ENCODE assay signal across 12 cellular contexts in genomic region chrX:72776653-72777466, GRCh38. TPM values are rescaled to one million over a fixed set of nuclear protein-coding genes. Genes with fewer than 3 reads are reported as not detected.
DNase-seq lines count a peak whose midpoint lies in the region; ATAC-seq, FAIRE-seq and TF ChIP-seq lines count a peak whose summit lies in the region.
"Not testable (repeated sequence)": the region's sequence is repeated elsewhere in the genome, so short reads cannot be mapped to it uniquely, and the experiment has no call there.
"Had no signal": no experiment of that assay in that cellular context is flagged by ENCODE, and none has a peak within 500 bp of the region (broad histone marks: within the 10 kb centered on the region; RNA-seq: fewer than 3 reads in every experiment).

Gene DMRTC1B, plus strand, starts transcription at chrX:72776890. Its CDS starts 68,246 bp downstream, at chrX:72845136.

- intact Hi-C loops in activated CD4-positive, alpha-beta T cell treated with anti-CD3 and anti-CD28 coated beads for 36 hours (cut with DNase I, micrococcal nuclease); sciatic nerve (cut with DNase I): not testable (repeated sequence)

- not testable (repeated sequence) for H3K4me3 Mint-ChIP-seq in activated CD4-positive, alpha-beta T cell treated with anti-CD3 and anti-CD28 coated beads for 36 hours

- H3K9me3 ChIP-seq in gastroesophageal sphincter, result not testable (repeated sequence)

- H3K36me3 ChIP-seq in gastroesophageal sphincter, result not testable (repeated sequence)

- not testable (repeated sequence) for TF ChIP-seq CTCF in gastroesophageal sphincter (IDR thresholded peaks at IDR 0.05)

- POLR2A ChIA-PET in activated CD4-positive, alpha-beta T cell treated with anti-CD3 and anti-CD28 coated beads for 36 hours (lab: Charles Lee), result not testable (repeated sequence)

- not testable (repeated sequence) for H3K27me3 ChIP-seq in gastroesophageal sphincter

- peak; percentile 70 for FAIRE-seq in GM12892 (lab: Jason Lieb, UNC)

- not testable (repeated sequence) for H3K9me3 Mint-ChIP-seq in activated CD4-positive, alpha-beta T cell treated with anti-CD3 and anti-CD28 coated beads for 36 hours (ENCODE audit: low read depth)

- not testable (repeated sequence) for H3K4me3 ChIP-seq in gastroesophageal sphincter

- DNase-seq in GM12892 (ENCODE audit: insufficient read length); activated CD4-positive, alpha-beta T cell treated with anti-CD3 and anti-CD28 coated beads for 36 hours; sciatic nerve (ENCODE audit: low spot score): not testable (repeated sequence)

- H3K27ac Mint-ChIP-seq in activated CD4-positive, alpha-beta T cell treated with anti-CD3 and anti-CD28 coated beads for 36 hours, result not testable (repeated sequence)

- not testable (repeated sequence) for H3K27ac ChIP-seq in gastroesophageal sphincter

- CTCF ChIA-PET in activated CD4-positive, alpha-beta T cell treated with anti-CD3 and anti-CD28 coated beads for 36 hours (lab: Charles Lee), result not testable (repeated sequence)

- TF ChIP-seq POLR2A in GM12892 (IDR thresholded peaks at IDR 0.05; ENCODE audit: low read depth, low read length); gastroesophageal sphincter (IDR thresholded peaks at IDR 0.05): not testable (repeated sequence)

- not testable (repeated sequence) for H3K27me3 Mint-ChIP-seq in activated CD4-positive, alpha-beta T cell treated with anti-CD3 and anti-CD28 coated beads for 36 hours

- no CpG with 5 or more reads among the region's 44 CpGs for WGBS in gastroesophageal sphincter (ENCODE audit: low coverage in 1 of 2), 2 donors

- TF ChIP-seq EP300 in gastroesophageal sphincter (IDR thresholded peaks at IDR 0.05), result not testable (repeated sequence)

- not testable (repeated sequence) for H3K36me3 Mint-ChIP-seq in activated CD4-positive, alpha-beta T cell treated with anti-CD3 and anti-CD28 coated beads for 36 hours (ENCODE audit: low read depth)

- not testable (repeated sequence) for H3K4me1 Mint-ChIP-seq in activated CD4-positive, alpha-beta T cell treated with anti-CD3 and anti-CD28 coated beads for 36 hours

- ATAC-seq in GM19324 (IDR thresholded peaks at IDR 0.05; ENCODE audit: low FRiP score, unreplicated experiment), result peak; percentile 62
- peak; percentile 74 for ATAC-seq in GM21576 (IDR thresholded peaks at IDR 0.05; ENCODE audit: unreplicated experiment)
- peak; percentile 63 for ATAC-seq in HG02943 (IDR thresholded peaks at IDR 0.05; ENCODE audit: low read depth, unreplicated experiment)
- peak; percentile 82 for ATAC-seq in HG03432 (IDR thresholded peaks at IDR 0.05; ENCODE audit: unreplicated experiment)
- peak; percentile 89 for ATAC-seq in activated CD4-positive, alpha-beta T cell treated with anti-CD3 and anti-CD28 coated beads for 36 hours
- ATAC-seq in gastroesophageal sphincter, result peak; percentile 66
- ATAC-seq in sciatic nerve, result peak; percentile 84

- H3K4me1 ChIP-seq in gastroesophageal sphincter, result not testable (repeated sequence)

RNA-seq across cellular contexts. Expression of gene DMRTC1B, which starts in this region (rescaled TPM):
- polyA plus RNA-seq in GM12892 (2012; ENCODE audit: missing spikeins), result not detected
- total RNA-seq in activated CD4-positive, alpha-beta T cell treated with anti-CD3 and anti-CD28 coated beads for 36 hours, result under 1 TPM in 1 of 2 experiments, not detected in 1; 0.18 TPM
- total RNA-seq in gastroesophageal sphincter (not detected), sciatic nerve (0.45 TPM)
- total RNA-seq: ascending aorta, epithelial cell of proximal tubule, H1, LHCN-M2 had no signal
- polyA plus RNA-seq: H1 had no signal

Comparison
In these comparisons a context has a peak if more than half of its experiments do, and no peak if none do; other contexts are left out.
1. Peak in ATAC-seq in activated CD4-positive, alpha-beta T cell treated with anti-CD3 and anti-CD28 coated beads for 36 hours; RNA of the gene not detected or under 1 TPM.
2. Peak in ATAC-seq in gastroesophageal sphincter; RNA of the gene not detected or under 1 TPM.
3. Peak in ATAC-seq in sciatic nerve; RNA of the gene not detected or under 1 TPM.